In the genomic region with DNA sequence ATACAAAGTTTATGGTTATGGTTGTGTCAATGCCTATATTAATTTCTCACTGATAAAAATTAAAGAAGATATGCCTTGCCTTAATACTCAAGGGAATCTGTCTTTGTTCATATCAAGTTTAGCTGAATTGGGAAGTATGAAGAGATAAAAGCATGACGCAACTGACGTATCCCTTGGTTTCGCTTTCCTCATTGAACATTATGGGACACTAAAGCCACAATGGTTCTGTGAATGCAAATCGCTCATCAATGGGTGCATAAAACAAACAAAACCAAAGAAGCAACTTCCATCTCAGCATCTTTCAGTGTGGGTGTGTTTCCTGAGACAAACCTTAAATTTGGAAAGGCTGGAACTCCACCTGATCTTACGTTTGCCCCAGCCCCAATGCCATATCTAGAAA, we compare ENCODE assay signal across 17 cellular contexts.
"Had no signal": no experiment of that assay in that cellular context is flagged by ENCODE, and none has a peak within 500 bp of the region (broad histone marks: within the 10 kb centered on the region; RNA-seq: fewer than 3 reads in every experiment).

No MANE protein-coding gene starts in this region.

- ATAC-seq: foreskin keratinocyte, left colon, left ventricle myocardium superior, pancreas, right cardiac atrium had no signal

- H3K27me3 Mint-ChIP-seq: progenitor cell of endocrine pancreas had no signal

- H3K36me3 Mint-ChIP-seq: naive B cell had no signal

- H3K27ac Mint-ChIP-seq: endodermal cell, naive B cell, nephron, progenitor cell of endocrine pancreas had no signal

- H3K4me1 Mint-ChIP-seq: naive B cell, nephron had no signal

- H3K4me3 Mint-ChIP-seq: endodermal cell, naive B cell, nephron had no signal

- DNase-seq: effector CD4-positive, alpha-beta T cell; endodermal cell; erythroblast; foreskin keratinocyte; left colon; left ventricle myocardium superior; mesenchymal stem cell; midbrain; naive B cell; occipital lobe; pancreas; right cardiac atrium; stimulated activated CD4-positive, alpha-beta T cell treated with anti-CD3 and anti-CD28 coated beads, Interleukin-2, amount 100 ng/mL, for 48 hours; stimulated activated naive CD4-positive, alpha-beta T cell treated with Interleukin-2 at 50 U/mL for 16 hours; trophoblast cell had no signal
